1 cellular context compared by ENCODE assay signal in the genomic region with DNA sequence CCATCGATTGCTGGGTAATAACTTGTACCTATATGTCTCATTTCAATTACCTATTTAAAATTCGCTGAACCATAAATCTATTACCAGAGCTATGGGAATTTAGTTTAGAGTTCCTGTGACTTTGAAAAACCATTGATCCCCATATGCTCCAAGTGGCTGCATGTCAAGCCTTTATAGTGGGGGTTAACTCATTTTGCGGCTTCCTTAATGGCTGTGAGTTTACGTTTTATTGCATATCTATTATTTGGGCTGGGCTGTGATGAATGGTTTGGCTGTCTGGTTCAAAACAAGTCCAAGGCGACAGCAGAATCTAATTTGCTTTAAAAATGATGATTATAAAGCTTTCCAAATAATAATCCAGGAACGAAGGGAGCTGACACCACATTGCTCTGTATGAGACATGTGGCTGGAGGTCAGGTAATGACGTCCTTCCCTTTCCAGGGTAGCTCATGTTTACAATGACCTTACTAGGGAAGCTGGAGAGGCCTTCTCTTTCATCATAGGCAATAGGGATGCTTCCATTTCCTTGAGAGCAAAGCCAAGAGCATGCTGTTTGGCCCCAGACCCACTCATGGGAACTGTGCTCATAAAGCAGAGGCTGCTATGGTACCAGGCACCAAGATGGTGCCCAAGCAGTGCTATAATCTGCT.
TF ChIP-seq lines count a peak whose summit lies in the region.

No MANE protein-coding gene starts in this region.

TF ChIP-seq in GM23338, 12 proteins besides CTCF, POLR2A, EP300 and RAD21 (continued from another document):
- TF ChIP-seq, protein P1, sequence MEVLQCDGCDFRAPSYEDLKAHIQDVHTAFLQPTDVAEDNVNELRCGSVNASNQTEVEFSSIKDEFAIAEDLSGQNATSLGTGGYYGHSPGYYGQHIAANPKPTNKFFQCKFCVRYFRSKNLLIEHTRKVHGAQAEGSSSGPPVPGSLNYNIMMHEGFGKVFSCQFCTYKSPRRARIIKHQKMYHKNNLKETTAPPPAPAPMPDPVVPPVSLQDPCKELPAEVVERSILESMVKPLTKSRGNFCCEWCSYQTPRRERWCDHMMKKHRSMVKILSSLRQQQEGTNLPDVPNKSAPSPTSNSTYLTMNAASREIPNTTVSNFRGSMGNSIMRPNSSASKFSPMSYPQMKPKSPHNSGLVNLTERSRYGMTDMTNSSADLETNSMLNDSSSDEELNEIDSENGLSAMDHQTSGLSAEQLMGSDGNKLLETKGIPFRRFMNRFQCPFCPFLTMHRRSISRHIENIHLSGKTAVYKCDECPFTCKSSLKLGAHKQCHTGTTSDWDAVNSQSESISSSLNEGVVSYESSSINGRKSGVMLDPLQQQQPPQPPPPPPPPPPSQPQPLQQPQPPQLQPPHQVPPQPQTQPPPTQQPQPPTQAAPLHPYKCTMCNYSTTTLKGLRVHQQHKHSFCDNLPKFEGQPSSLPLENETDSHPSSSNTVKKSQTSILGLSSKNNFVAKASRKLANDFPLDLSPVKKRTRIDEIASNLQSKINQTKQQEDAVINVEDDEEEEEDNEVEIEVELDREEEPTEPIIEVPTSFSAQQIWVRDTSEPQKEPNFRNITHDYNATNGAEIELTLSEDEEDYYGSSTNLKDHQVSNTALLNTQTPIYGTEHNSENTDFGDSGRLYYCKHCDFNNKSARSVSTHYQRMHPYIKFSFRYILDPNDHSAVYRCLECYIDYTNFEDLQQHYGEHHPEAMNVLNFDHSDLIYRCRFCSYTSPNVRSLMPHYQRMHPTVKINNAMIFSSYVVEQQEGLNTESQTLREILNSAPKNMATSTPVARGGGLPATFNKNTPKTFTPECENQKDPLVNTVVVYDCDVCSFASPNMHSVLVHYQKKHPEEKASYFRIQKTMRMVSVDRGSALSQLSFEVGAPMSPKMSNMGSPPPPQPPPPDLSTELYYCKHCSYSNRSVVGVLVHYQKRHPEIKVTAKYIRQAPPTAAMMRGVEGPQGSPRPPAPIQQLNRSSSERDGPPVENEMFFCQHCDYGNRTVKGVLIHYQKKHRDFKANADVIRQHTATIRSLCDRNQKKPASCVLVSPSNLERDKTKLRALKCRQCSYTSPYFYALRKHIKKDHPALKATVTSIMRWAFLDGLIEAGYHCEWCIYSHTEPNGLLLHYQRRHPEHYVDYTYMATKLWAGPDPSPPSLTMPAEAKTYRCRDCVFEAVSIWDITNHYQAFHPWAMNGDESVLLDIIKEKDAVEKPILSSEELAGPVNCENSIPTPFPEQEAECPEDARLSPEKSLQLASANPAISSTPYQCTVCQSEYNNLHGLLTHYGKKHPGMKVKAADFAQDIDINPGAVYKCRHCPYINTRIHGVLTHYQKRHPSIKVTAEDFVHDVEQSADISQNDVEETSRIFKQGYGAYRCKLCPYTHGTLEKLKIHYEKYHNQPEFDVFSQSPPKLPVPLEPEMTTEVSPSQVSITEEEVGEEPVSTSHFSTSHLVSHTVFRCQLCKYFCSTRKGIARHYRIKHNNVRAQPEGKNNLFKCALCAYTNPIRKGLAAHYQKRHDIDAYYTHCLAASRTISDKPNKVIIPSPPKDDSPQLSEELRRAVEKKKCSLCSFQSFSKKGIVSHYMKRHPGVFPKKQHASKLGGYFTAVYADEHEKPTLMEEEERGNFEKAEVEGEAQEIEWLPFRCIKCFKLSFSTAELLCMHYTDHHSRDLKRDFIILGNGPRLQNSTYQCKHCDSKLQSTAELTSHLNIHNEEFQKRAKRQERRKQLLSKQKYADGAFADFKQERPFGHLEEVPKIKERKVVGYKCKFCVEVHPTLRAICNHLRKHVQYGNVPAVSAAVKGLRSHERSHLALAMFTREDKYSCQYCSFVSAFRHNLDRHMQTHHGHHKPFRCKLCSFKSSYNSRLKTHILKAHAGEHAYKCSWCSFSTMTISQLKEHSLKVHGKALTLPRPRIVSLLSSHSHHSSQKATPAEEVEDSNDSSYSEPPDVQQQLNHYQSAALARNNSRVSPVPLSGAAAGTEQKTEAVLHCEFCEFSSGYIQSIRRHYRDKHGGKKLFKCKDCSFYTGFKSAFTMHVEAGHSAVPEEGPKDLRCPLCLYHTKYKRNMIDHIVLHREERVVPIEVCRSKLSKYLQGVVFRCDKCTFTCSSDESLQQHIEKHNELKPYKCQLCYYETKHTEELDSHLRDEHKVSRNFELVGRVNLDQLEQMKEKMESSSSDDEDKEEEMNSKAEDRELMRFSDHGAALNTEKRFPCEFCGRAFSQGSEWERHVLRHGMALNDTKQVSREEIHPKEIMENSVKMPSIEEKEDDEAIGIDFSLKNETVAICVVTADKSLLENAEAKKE (CRISPR knock-in tag; IDR thresholded peaks at IDR 0.05): no peak
- TF ChIP-seq NANOG (IDR thresholded peaks at IDR 0.05; ENCODE audit: borderline replicate concordance) (no peak), EZH2phosphoT487 (IDR thresholded peaks at IDR 0.05; ENCODE audit: unreplicated experiment) (no peak), ZNF331 (CRISPR knock-in tag; IDR thresholded peaks at IDR 0.05; ENCODE audit: low read depth) (no peak), ZNF114 (CRISPR knock-in tag; IDR thresholded peaks at IDR 0.05) (no peak), POLR2AphosphoS5 (IDR thresholded peaks at IDR 0.05; ENCODE audit: low read depth) (no peak)
